Comparison of ENCODE assay signal across 39 cellular contexts in the genomic region with DNA sequence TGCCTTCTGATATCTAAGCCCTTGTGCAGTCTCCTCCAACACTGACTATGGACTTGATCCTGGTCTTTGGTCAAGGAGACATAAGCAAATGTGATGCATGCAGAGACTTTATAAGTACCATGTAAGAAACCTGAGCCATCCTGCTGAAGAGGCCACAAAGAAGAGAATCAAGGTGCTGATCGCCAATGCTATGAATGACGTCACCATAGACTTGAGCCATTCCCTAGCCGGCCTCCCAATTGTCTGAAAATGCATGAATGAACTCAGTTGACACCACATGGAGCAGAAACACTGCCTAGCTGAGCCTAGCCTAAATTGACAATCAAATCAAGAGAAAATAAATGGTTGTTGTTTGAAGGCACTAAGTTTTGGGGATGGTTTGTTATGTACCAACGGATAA. TPM values are rescaled to one million over a fixed set of nuclear protein-coding genes. Genes with fewer than 3 reads are reported as not detected.
"Had no signal": no experiment of that assay in that cellular context is flagged by ENCODE, and none has a peak within 500 bp of the region (broad histone marks: within the 10 kb centered on the region; RNA-seq: fewer than 3 reads in every experiment).

No MANE protein-coding gene starts in this region.

- DNase-seq: Karpas-422, Kasumi-1, MG63, MM.1S, MV-4-11, NCI-H1048, NCI-H1092, NCI-H1092 treated with DMSO at 0.1 percent for 48 hours, NCI-H1105, NCI-H1105 treated with DMSO at 0.1 percent for 48 hours, NCI-H1417, NCI-H1417 treated with DMSO at 0.1 percent for 48 hours, NCI-H1436, NCI-H1436 treated with DMSO at 0.1 percent for 48 hours, NCI-H146, NCI-H1694, NCI-H1694 treated with DMSO at 0.1 percent for 48 hours, NCI-H187, NCI-H187 treated with DMSO at 0.1 percent for 48 hours, NCI-H1930, NCI-H2029, NCI-H2029 treated with DMSO at 0.1 percent for 48 hours, NCI-H2081, NCI-H2081 treated with DMSO at 0.1 percent for 48 hours, NCI-H2107, NCI-H2171, NCI-H2171 treated with DMSO at 0.1 percent for 48 hours, NCI-H2227 treated with DMSO at 0.1 percent for 48 hours, NCI-H226, NCI-H345, NCI-H446, NCI-H446 treated with DMSO at 0.1 percent for 48 hours, NCI-H510A, NCI-H510A treated with DMSO at 0.1 percent for 48 hours, NCI-H524 had no signal

- H3K36me3 ChIP-seq: MG63 had no signal

- H3K4me3 ChIP-seq: MG63 had no signal

- H3K27me3 ChIP-seq: MG63 had no signal

RNA-seq across cellular contexts. Expression of gene CERS3, which starts 51.9 kb away (rescaled TPM):
- total RNA-seq: LHCN-M2, M059J, MCF 10A, NCI-H460 had no signal
